8 cellular contexts compared by ENCODE assay signal in the genomic region with DNA sequence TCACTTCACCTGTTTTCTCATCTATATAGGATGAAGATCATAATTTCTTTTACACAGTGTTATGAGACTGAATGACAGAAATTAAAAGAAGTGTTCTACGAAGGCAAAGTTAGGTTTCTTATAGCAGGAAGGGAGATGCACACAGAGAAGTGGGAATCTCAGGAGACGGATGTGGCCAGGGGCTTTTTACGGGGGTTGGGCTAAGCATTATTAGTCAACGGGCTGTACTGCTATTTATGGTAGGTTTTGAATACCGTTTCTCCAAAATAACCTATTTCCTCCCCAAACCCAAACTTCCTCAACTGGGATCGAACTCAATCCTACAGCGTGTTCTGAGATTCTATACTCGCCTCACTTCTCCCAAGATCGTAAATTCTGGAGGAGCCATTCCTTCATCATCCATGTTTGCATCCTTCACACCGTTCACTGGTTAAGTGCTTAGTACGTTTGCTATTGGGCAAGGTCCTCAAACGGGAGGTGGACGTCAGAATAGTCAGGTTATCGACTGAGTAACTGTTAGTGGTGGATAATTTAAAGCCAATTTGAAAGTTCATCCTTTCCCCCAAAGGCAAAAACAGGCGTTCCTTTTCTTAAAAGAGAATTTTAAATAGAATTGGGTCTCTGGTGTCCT. TPM values are rescaled to one million over a fixed set of nuclear protein-coding genes. Genes with fewer than 3 reads are reported as not detected.
DNase-seq lines count a peak whose midpoint lies in the region; ATAC-seq, FAIRE-seq and TF ChIP-seq lines count a peak whose summit lies in the region.

No MANE protein-coding gene starts in this region.

- H3K27ac ChIP-seq in iPS-18a (ENCODE audit: low read length) = no peak overlapping the region
- peak overlapping the region; percentile 90 for H3K27ac ChIP-seq in stomach smooth muscle (ENCODE audit: low read length)

- no peaks in the 10 kb centered on the region for H3K9me3 ChIP-seq in iPS-18a (ENCODE audit: control insufficient read depth, low read depth, low read length)
- H3K9me3 ChIP-seq in stomach smooth muscle (ENCODE audit: control insufficient read depth in 2 of 2, low read length in 2 of 2) = no peaks in the 10 kb centered on the region

- DNase-seq in stimulated activated naive CD8-positive, alpha-beta T cell treated with anti-CD3 and anti-CD28 coated beads, Interleukin-15, Interleukin-2, amounts not matched to agents 100 U/mL and 50 U/mL, for 24 hours = no peak
- DNase-seq in activated T-cell treated with anti-CD3 and anti-CD28 coated beads, Interleukin-2, amount 50 U/mL, for 72 hours = no peak
- no peak for DNase-seq in stimulated activated CD4-positive, alpha-beta T cell treated with anti-CD3 and anti-CD28 coated beads, Interleukin-2, amount 100 ng/mL, for 24 hours
- DNase-seq in D721Med (ENCODE audit: insufficient read length, low spot score) = no peak

- H3K27ac Mint-ChIP-seq in stimulated activated naive CD8-positive, alpha-beta T cell treated with anti-CD3 and anti-CD28 coated beads, Interleukin-15, Interleukin-2, amounts not matched to agents 100 ng/mL and 50 ng/mL, for 24 hours = peak overlapping the region; percentile 65
- H3K27ac Mint-ChIP-seq in activated T-cell treated with anti-CD3 and anti-CD28 coated beads, Interleukin-2, amount 50 U/mL, for 72 hours = peak overlapping the region; percentile 21

- no peaks in the 10 kb centered on the region for H3K9me3 Mint-ChIP-seq in stimulated activated naive CD8-positive, alpha-beta T cell treated with anti-CD3 and anti-CD28 coated beads, Interleukin-15, Interleukin-2, amounts not matched to agents 100 ng/mL and 50 ng/mL, for 24 hours
- no peaks in the 10 kb centered on the region for H3K9me3 Mint-ChIP-seq in activated T-cell treated with anti-CD3 and anti-CD28 coated beads, Interleukin-2, amount 50 U/mL, for 72 hours

- H3K36me3 Mint-ChIP-seq in stimulated activated naive CD8-positive, alpha-beta T cell treated with anti-CD3 and anti-CD28 coated beads, Interleukin-15, Interleukin-2, amounts not matched to agents 100 ng/mL and 50 ng/mL, for 24 hours (ENCODE audit: low read depth) = peaks cover 33% of the 10 kb centered on the region
- H3K36me3 Mint-ChIP-seq in activated T-cell treated with anti-CD3 and anti-CD28 coated beads, Interleukin-2, amount 50 U/mL, for 72 hours (ENCODE audit: insufficient read depth in 2 of 2) = peaks cover 1 to 4% of the 10 kb centered on the region in 2 donors

- H3K9ac ChIP-seq in iPS-18a (ENCODE audit: low read length) = peak overlapping the region; percentile 75
- H3K9ac ChIP-seq in stomach smooth muscle (ENCODE audit: low read length in 2 of 2) = peak overlapping the region; percentile 88

- H3K27me3 ChIP-seq in iPS-18a (ENCODE audit: control insufficient read depth, insufficient read depth, low read length) (peaks cover 10% of the 10 kb centered on the region), stomach smooth muscle (ENCODE audit: control insufficient read depth in 1 of 2, insufficient read depth in 2 of 2, low read length in 2 of 2) (no peaks in the 10 kb centered on the region)

- H3K4me3 Mint-ChIP-seq in stimulated activated naive CD8-positive, alpha-beta T cell treated with anti-CD3 and anti-CD28 coated beads, Interleukin-15, Interleukin-2, amounts not matched to agents 100 ng/mL and 50 ng/mL, for 24 hours = peak overlapping the region; percentile 80
- H3K4me3 Mint-ChIP-seq in activated T-cell treated with anti-CD3 and anti-CD28 coated beads, Interleukin-2, amount 50 U/mL, for 72 hours = peak overlapping the region; percentile 57 to 84

- no peak for TF ChIP-seq CTCF in D721Med (IDR thresholded peaks at IDR 0.05; ENCODE audit: insufficient read depth, missing control alignments)

- peaks cover 10% of the 10 kb centered on the region for H3K4me1 ChIP-seq in iPS-18a (ENCODE audit: control insufficient read depth, low read depth, low read length)
- H3K4me1 ChIP-seq in stomach smooth muscle (ENCODE audit: control insufficient read depth, insufficient read depth, low read length) = peaks cover 9% of the 10 kb centered on the region

- peak overlapping the region; percentile 52 for H3K4me3 ChIP-seq in iPS-18a (ENCODE audit: low read length)
- H3K4me3 ChIP-seq in stomach smooth muscle (ENCODE audit: low read length in 2 of 2) = peak overlapping the region; percentile 76 to 78

- H3K27me3 Mint-ChIP-seq in stimulated activated naive CD8-positive, alpha-beta T cell treated with anti-CD3 and anti-CD28 coated beads, Interleukin-15, Interleukin-2, amounts not matched to agents 100 ng/mL and 50 ng/mL, for 24 hours = no peaks in the 10 kb centered on the region
- H3K27me3 Mint-ChIP-seq in activated T-cell treated with anti-CD3 and anti-CD28 coated beads, Interleukin-2, amount 50 U/mL, for 72 hours (ENCODE audit: low read depth) = no peaks in the 10 kb centered on the region

- H3K36me3 ChIP-seq in iPS-18a (ENCODE audit: control insufficient read depth, low read depth, low read length) (peaks cover 5% of the 10 kb centered on the region), stomach smooth muscle (ENCODE audit: control insufficient read depth in 2 of 2, insufficient read depth in 2 of 2, low read length in 2 of 2) (peaks cover 2 to 7% of the 10 kb centered on the region in 2 donors)

- H3K4me1 Mint-ChIP-seq in stimulated activated naive CD8-positive, alpha-beta T cell treated with anti-CD3 and anti-CD28 coated beads, Interleukin-15, Interleukin-2, amounts not matched to agents 100 ng/mL and 50 ng/mL, for 24 hours (ENCODE audit: low read depth) = peaks cover 40% of the 10 kb centered on the region
- H3K4me1 Mint-ChIP-seq in activated T-cell treated with anti-CD3 and anti-CD28 coated beads, Interleukin-2, amount 50 U/mL, for 72 hours (ENCODE audit: low read depth) = peaks cover 30% of the 10 kb centered on the region

- no peak for ATAC-seq in stimulated activated naive CD8-positive, alpha-beta T cell treated with anti-CD3 and anti-CD28 coated beads, Interleukin-15, Interleukin-2, amounts not matched to agents 100 U/mL and 50 U/mL, for 24 hours
- no peak for ATAC-seq in activated T-cell treated with anti-CD3 and anti-CD28 coated beads, Interleukin-2, amount 50 U/mL, for 72 hours (replicated peaks in 1 of 2)
- ATAC-seq in GM21360 (IDR thresholded peaks at IDR 0.05; ENCODE audit: unreplicated experiment) = no peak

- FAIRE-seq in D721Med (lab: Jason Lieb, UNC) = no peak

RNA-seq across cellular contexts. Expression of a gene that starts 1.2 kb away (rescaled TPM):
- total RNA-seq in activated T-cell treated with anti-CD3 and anti-CD28 coated beads, Interleukin-2, amount 50 U/mL, for 72 hours = 10 to 100 TPM; 12.1 to 12.6 TPM

RNA-seq across cellular contexts. Expression of a gene that starts 19.6 kb away (rescaled TPM):
- under 1 TPM; 0.31 to 0.32 TPM for total RNA-seq in activated T-cell treated with anti-CD3 and anti-CD28 coated beads, Interleukin-2, amount 50 U/mL, for 72 hours

RNA-seq across cellular contexts. Expression of a gene that starts 59.5 kb away (rescaled TPM):
- total RNA-seq in activated T-cell treated with anti-CD3 and anti-CD28 coated beads, Interleukin-2, amount 50 U/mL, for 72 hours = 1 to 10 TPM; 3.7 to 6.4 TPM
